ENCODE assay signal across 10 cellular contexts in the genomic region with DNA sequence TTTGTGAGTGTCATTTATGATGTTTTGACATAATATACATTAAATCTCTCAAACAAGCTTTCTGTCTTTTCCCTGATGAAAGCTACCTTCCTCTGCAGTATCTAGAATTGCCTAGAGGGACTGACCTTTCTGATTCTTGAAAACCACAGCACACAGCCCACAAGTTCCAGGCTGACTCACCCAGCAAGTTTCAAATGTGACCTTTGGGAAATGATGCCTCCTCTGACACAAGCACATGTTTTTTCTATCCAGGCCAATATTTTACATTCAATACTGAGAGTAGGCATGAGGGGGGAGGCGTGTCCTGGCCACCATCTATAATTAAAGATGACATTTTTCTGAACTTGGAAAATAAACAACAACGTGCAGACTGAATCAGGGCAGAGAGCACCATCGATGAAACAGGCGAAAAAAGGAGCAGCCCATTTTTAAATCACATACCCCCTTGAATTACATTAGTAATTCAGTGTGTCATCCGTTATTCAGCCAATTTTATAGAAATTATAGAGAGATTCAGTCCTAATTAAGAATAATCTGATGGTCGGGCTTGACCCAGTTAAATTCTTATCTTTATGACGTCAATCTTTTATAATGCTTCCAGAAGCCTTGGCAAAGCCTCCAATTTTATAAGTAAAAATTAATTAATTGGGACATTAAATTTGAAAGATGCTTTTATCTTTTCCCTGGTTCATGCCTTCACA.
DNase-seq lines count a peak whose midpoint lies in the region; ATAC-seq, FAIRE-seq and TF ChIP-seq lines count a peak whose summit lies in the region.
"Had no signal": no experiment of that assay in that cellular context is flagged by ENCODE, and none has a peak within 500 bp of the region (broad histone marks: within the 10 kb centered on the region; RNA-seq: fewer than 3 reads in every experiment).

No MANE protein-coding gene starts in this region.

- no peak overlapping the region for H4K8ac ChIP-seq in trophoblast cell (ENCODE audit: low read depth, low read length)

- H4K91ac ChIP-seq in trophoblast cell (ENCODE audit: low read depth, low read length), result peak overlapping the region; percentile 34

- FAIRE-seq in endothelial cell of umbilical vein (lab: Jason Lieb, UNC), result no peak

- H3K4me3 ChIP-seq in endothelial cell of umbilical vein (replicated peaks in 1 of 3; ENCODE audit: insufficient read depth in 1 of 3, low read depth in 1 of 3, low read length in 3 of 3) (no peak overlapping the region), trophoblast cell (ENCODE audit: low read depth, low read length) (no peak overlapping the region)

- no peak overlapping the region for H2BK120ac ChIP-seq in trophoblast cell (ENCODE audit: insufficient read depth, low read length, poor library complexity)

- H3K79me2 ChIP-seq in endothelial cell of umbilical vein (ENCODE audit: control insufficient read depth, insufficient read depth, low read length), result no peaks in the 10 kb centered on the region
- H3K79me2 ChIP-seq in trophoblast cell (ENCODE audit: control insufficient read depth, insufficient read depth, low read length, poor library complexity), result no peaks in the 10 kb centered on the region

- no peak overlapping the region for H3K4ac ChIP-seq in trophoblast cell (ENCODE audit: low read depth, low read length)

- H3K27me3 ChIP-seq in endothelial cell of umbilical vein (ENCODE audit: control insufficient read depth in 2 of 2, insufficient read depth in 2 of 2, low read length in 2 of 2), result no peaks in the 10 kb centered on the region
- H3K27me3 ChIP-seq in trophoblast cell (ENCODE audit: insufficient read depth, low read length), result no peaks in the 10 kb centered on the region

- no peak overlapping the region for H2AFZ ChIP-seq in endothelial cell of umbilical vein (ENCODE audit: low read depth, low read length)
- H2AFZ ChIP-seq in trophoblast cell (ENCODE audit: insufficient read depth, low read length, poor library complexity), result no peak overlapping the region

- ATAC-seq in HG03439 (IDR thresholded peaks at IDR 0.05; ENCODE audit: unreplicated experiment) (no peak), HG03342 (IDR thresholded peaks at IDR 0.05; ENCODE audit: unreplicated experiment) (no peak)

- no TSS peak for BruUV-seq in endothelial cell of umbilical vein (replicated peaks; lab: Mats Ljungman, UMichigan)

- H2BK12ac ChIP-seq in trophoblast cell (ENCODE audit: low read length), result no peak overlapping the region

- no peak overlapping the region for H3K18ac ChIP-seq in trophoblast cell (ENCODE audit: low read length)

- no peak overlapping the region for H3K9ac ChIP-seq in endothelial cell of umbilical vein (replicated peaks; ENCODE audit: extremely low read depth, insufficient read depth, low read length)
- H3K9ac ChIP-seq in trophoblast cell (ENCODE audit: low read length), result no peak overlapping the region

- H3K4me2 ChIP-seq in endothelial cell of umbilical vein (ENCODE audit: insufficient read depth, low read length) (no peak overlapping the region), trophoblast cell (ENCODE audit: low read length) (no peak overlapping the region)

- peaks cover 8% of the 10 kb centered on the region for H3K79me1 ChIP-seq in trophoblast cell (ENCODE audit: low read length)

- no peak for TF ChIP-seq POLR2A in endothelial cell of umbilical vein (IDR thresholded peaks at IDR 0.05; ENCODE audit: low read depth, low read length)

- H3K4me1 ChIP-seq in endothelial cell of umbilical vein (ENCODE audit: control insufficient read depth, extremely low read depth, insufficient read depth, low read length), result peaks cover 3% of the 10 kb centered on the region
- peaks cover 3 to 5% of the 10 kb centered on the region in 2 experiments for H3K4me1 ChIP-seq in trophoblast cell (ENCODE audit: control insufficient read depth in 1 of 2, insufficient read depth in 2 of 2, low read length in 2 of 2)

- no peak overlapping the region for H2BK5ac ChIP-seq in trophoblast cell (ENCODE audit: low read depth, low read length, poor library complexity)

- H3K9me3 ChIP-seq in endothelial cell of umbilical vein (replicated peaks; ENCODE audit: control insufficient read depth, insufficient read depth, low read length), result no peaks in the 10 kb centered on the region
- H3K9me3 ChIP-seq in trophoblast cell (ENCODE audit: insufficient read depth, low read depth, low read length), result no peaks in the 10 kb centered on the region

- no peak overlapping the region for H3K14ac ChIP-seq in trophoblast cell (ENCODE audit: low read length)

- no peaks in the 10 kb centered on the region for H4K20me1 ChIP-seq in endothelial cell of umbilical vein (replicated peaks; ENCODE audit: control insufficient read depth, extremely low read depth, insufficient read depth, low read length)

- POLR2A ChIA-PET in endothelial cell of umbilical vein (lab: Charles Lee), result no interaction called here

- DNase-seq in GM04504 (ENCODE audit: low read depth) (peak; percentile 71), NCI-H226 (peak; percentile 94), endothelial cell of umbilical vein (ENCODE audit: low read depth, low spot score) (peak; percentile 18), trophoblast cell (no peak), iPS-NIHi7 (ENCODE audit: extremely low spot score) (no peak)
- DNase-seq in effector CD4-positive, alpha-beta T cell, result no peak
- DNase-seq: activated CD4-positive, alpha-beta T cell treated with anti-CD3 and anti-CD28 coated beads, Interleukin-2, amount 50 U/mL, for 1 hour; NCI-H2171 had no signal

- H4K12ac ChIP-seq in trophoblast cell (ENCODE audit: low read depth, low read length), result no peak overlapping the region

- no peaks in the 10 kb centered on the region for H3K36me3 ChIP-seq in endothelial cell of umbilical vein (ENCODE audit: control insufficient read depth in 2 of 2, extremely low read depth in 1 of 2, insufficient read depth in 2 of 2, low read length in 2 of 2)
- no peaks in the 10 kb centered on the region for H3K36me3 ChIP-seq in trophoblast cell (ENCODE audit: control insufficient read depth in 1 of 2, insufficient read depth in 2 of 2, low read length in 2 of 2)

- H3K9me1 ChIP-seq in endothelial cell of umbilical vein (replicated peaks; ENCODE audit: control insufficient read depth, extremely low read depth, insufficient read depth, low read length), result no peaks in the 10 kb centered on the region

- H3K23ac ChIP-seq in trophoblast cell (ENCODE audit: low read length), result no peak overlapping the region

- dilution Hi-C loops in endothelial cell of umbilical vein (cut with MboI; ENCODE audit: extremely low pct_ligation_motif_present, low sequenced_read_pairs), result no loop called here

- no CpG with 5 or more reads among the region's 7 CpGs for WGBS in trophoblast cell (ENCODE audit: extremely low coverage, insufficient coverage, insufficient read length)

- H3K27ac ChIP-seq in endothelial cell of umbilical vein (ENCODE audit: insufficient read depth, low read depth, low read length) (no peak overlapping the region), trophoblast cell (ENCODE audit: low read depth, low read length) (peak overlapping the region; percentile 7)

- H2AK5ac ChIP-seq in trophoblast cell (ENCODE audit: low read length), result no peak overlapping the region

- intact Hi-C loops in endothelial cell of umbilical vein (cut with micrococcal nuclease), result no loop called here

- CTCF ChIA-PET in endothelial cell of umbilical vein (lab: Charles Lee), result no interaction called here

- no peak for TF ChIP-seq CTCF in endothelial cell of umbilical vein (IDR thresholded peaks at IDR 0.05; ENCODE audit: extremely low read depth in 1 of 2, insufficient read depth in 1 of 2, low read depth in 1 of 2, low read length in 2 of 2)

TF ChIP-seq in endothelial cell of umbilical vein, 7 proteins besides CTCF, POLR2A, EP300 and RAD21:
- no peak for TF ChIP-seq GATA2 (IDR thresholded peaks at IDR 0.05; ENCODE audit: insufficient read depth, insufficient read length, low read depth, low read length)
- peak; percentile 68 for TF ChIP-seq FOS (IDR thresholded peaks at IDR 0.05; ENCODE audit: borderline replicate concordance, insufficient read depth, low read length)

Comparison
In these comparisons a context has a peak if more than half of its experiments do, and no peak if none do; other contexts are left out.
1. DNase-seq: peak in GM04504 (single experiment), NCI-H226 (single experiment) and endothelial cell of umbilical vein (single experiment); none in trophoblast cell (0 of 2), iPS-NIHi7 (single experiment) and effector CD4-positive, alpha-beta T cell (single experiment).